Comparison of ENCODE assay signal across 2 cellular contexts in the genomic region with DNA sequence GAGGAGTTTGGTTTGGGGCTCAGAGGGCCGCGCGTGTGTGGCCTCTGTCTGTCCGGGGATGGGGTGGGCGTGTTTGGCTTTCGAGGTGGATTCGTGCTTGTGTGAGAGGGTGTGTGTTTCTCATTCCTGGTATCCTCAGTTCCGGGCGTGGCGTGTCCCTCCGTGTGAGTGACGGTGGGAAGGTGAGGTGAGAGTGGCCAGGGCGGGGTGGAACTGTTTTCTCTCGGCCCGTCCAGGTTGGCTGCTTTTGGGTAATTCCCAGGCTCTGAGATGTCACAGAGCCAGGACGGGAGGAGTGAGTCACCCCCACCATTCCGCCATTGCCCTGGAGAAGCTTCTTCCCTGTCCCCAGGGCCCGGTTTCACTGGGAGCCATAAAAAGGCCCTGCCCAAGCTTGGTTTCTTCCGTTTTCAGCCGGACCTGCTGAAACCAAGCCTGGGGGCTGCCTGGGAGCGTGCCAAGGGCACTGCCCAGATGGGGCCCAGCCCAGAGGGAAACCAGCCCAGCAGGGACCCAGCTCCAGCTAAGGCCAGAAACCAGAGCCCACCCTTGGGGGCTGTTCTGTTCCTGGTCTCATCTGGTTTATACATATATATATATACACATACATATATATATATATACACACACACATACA.
TF ChIP-seq lines count a peak whose summit lies in the region.

No MANE protein-coding gene starts in this region.

TF ChIP-seq in Ishikawa, 13 proteins besides CTCF, POLR2A, EP300 and RAD21 (continued from another document):
- peak; percentile 55; the same call in 1 of the 2 replicates for TF ChIP-seq YY1 (IDR thresholded peaks at IDR 0.05; ENCODE audit: low read depth)

TF ChIP-seq in GM23338, 12 proteins besides CTCF, POLR2A, EP300 and RAD21 (continued from another document):
- TF ChIP-seq, protein P1, sequence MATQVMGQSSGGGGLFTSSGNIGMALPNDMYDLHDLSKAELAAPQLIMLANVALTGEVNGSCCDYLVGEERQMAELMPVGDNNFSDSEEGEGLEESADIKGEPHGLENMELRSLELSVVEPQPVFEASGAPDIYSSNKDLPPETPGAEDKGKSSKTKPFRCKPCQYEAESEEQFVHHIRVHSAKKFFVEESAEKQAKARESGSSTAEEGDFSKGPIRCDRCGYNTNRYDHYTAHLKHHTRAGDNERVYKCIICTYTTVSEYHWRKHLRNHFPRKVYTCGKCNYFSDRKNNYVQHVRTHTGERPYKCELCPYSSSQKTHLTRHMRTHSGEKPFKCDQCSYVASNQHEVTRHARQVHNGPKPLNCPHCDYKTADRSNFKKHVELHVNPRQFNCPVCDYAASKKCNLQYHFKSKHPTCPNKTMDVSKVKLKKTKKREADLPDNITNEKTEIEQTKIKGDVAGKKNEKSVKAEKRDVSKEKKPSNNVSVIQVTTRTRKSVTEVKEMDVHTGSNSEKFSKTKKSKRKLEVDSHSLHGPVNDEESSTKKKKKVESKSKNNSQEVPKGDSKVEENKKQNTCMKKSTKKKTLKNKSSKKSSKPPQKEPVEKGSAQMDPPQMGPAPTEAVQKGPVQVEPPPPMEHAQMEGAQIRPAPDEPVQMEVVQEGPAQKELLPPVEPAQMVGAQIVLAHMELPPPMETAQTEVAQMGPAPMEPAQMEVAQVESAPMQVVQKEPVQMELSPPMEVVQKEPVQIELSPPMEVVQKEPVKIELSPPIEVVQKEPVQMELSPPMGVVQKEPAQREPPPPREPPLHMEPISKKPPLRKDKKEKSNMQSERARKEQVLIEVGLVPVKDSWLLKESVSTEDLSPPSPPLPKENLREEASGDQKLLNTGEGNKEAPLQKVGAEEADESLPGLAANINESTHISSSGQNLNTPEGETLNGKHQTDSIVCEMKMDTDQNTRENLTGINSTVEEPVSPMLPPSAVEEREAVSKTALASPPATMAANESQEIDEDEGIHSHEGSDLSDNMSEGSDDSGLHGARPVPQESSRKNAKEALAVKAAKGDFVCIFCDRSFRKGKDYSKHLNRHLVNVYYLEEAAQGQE (IDR thresholded peaks at IDR 0.05; ENCODE audit: unreplicated experiment): no peak
- TF ChIP-seq, protein P2, sequence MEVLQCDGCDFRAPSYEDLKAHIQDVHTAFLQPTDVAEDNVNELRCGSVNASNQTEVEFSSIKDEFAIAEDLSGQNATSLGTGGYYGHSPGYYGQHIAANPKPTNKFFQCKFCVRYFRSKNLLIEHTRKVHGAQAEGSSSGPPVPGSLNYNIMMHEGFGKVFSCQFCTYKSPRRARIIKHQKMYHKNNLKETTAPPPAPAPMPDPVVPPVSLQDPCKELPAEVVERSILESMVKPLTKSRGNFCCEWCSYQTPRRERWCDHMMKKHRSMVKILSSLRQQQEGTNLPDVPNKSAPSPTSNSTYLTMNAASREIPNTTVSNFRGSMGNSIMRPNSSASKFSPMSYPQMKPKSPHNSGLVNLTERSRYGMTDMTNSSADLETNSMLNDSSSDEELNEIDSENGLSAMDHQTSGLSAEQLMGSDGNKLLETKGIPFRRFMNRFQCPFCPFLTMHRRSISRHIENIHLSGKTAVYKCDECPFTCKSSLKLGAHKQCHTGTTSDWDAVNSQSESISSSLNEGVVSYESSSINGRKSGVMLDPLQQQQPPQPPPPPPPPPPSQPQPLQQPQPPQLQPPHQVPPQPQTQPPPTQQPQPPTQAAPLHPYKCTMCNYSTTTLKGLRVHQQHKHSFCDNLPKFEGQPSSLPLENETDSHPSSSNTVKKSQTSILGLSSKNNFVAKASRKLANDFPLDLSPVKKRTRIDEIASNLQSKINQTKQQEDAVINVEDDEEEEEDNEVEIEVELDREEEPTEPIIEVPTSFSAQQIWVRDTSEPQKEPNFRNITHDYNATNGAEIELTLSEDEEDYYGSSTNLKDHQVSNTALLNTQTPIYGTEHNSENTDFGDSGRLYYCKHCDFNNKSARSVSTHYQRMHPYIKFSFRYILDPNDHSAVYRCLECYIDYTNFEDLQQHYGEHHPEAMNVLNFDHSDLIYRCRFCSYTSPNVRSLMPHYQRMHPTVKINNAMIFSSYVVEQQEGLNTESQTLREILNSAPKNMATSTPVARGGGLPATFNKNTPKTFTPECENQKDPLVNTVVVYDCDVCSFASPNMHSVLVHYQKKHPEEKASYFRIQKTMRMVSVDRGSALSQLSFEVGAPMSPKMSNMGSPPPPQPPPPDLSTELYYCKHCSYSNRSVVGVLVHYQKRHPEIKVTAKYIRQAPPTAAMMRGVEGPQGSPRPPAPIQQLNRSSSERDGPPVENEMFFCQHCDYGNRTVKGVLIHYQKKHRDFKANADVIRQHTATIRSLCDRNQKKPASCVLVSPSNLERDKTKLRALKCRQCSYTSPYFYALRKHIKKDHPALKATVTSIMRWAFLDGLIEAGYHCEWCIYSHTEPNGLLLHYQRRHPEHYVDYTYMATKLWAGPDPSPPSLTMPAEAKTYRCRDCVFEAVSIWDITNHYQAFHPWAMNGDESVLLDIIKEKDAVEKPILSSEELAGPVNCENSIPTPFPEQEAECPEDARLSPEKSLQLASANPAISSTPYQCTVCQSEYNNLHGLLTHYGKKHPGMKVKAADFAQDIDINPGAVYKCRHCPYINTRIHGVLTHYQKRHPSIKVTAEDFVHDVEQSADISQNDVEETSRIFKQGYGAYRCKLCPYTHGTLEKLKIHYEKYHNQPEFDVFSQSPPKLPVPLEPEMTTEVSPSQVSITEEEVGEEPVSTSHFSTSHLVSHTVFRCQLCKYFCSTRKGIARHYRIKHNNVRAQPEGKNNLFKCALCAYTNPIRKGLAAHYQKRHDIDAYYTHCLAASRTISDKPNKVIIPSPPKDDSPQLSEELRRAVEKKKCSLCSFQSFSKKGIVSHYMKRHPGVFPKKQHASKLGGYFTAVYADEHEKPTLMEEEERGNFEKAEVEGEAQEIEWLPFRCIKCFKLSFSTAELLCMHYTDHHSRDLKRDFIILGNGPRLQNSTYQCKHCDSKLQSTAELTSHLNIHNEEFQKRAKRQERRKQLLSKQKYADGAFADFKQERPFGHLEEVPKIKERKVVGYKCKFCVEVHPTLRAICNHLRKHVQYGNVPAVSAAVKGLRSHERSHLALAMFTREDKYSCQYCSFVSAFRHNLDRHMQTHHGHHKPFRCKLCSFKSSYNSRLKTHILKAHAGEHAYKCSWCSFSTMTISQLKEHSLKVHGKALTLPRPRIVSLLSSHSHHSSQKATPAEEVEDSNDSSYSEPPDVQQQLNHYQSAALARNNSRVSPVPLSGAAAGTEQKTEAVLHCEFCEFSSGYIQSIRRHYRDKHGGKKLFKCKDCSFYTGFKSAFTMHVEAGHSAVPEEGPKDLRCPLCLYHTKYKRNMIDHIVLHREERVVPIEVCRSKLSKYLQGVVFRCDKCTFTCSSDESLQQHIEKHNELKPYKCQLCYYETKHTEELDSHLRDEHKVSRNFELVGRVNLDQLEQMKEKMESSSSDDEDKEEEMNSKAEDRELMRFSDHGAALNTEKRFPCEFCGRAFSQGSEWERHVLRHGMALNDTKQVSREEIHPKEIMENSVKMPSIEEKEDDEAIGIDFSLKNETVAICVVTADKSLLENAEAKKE (CRISPR knock-in tag; IDR thresholded peaks at IDR 0.05): no peak
- TF ChIP-seq POLR2AphosphoS5 (IDR thresholded peaks at IDR 0.05; ENCODE audit: low read depth) (no peak), ZNF331 (CRISPR knock-in tag; IDR thresholded peaks at IDR 0.05; ENCODE audit: low read depth) (no peak), CREB1 (CRISPR knock-in tag; IDR thresholded peaks at IDR 0.05; ENCODE audit: low read depth) (no peak), STAT1 (IDR thresholded peaks at IDR 0.05; ENCODE audit: unreplicated experiment) (no peak), EZH2phosphoT487 (IDR thresholded peaks at IDR 0.05; ENCODE audit: unreplicated experiment) (no peak), JUNB (IDR thresholded peaks at IDR 0.05; ENCODE audit: unreplicated experiment) (no peak), ZNF114 (CRISPR knock-in tag; IDR thresholded peaks at IDR 0.05) (no peak), EZH2 (IDR thresholded peaks at IDR 0.05; ENCODE audit: low read depth, unreplicated experiment) (no peak)
- TF ChIP-seq, protein P3, sequence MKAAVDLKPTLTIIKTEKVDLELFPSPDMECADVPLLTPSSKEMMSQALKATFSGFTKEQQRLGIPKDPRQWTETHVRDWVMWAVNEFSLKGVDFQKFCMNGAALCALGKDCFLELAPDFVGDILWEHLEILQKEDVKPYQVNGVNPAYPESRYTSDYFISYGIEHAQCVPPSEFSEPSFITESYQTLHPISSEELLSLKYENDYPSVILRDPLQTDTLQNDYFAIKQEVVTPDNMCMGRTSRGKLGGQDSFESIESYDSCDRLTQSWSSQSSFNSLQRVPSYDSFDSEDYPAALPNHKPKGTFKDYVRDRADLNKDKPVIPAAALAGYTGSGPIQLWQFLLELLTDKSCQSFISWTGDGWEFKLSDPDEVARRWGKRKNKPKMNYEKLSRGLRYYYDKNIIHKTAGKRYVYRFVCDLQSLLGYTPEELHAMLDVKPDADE (IDR thresholded peaks at IDR 0.05): no peak
TF ChIP-seq in GM23338: peak in this region for 0.
